In genomic region chr3:153113553-153113952, GRCh38 we compare ENCODE assay signal across 21 cellular contexts. TPM values are rescaled to one million over a fixed set of nuclear protein-coding genes. Genes with fewer than 3 reads are reported as not detected.
DNase-seq lines count a peak whose midpoint lies in the region; ATAC-seq, FAIRE-seq and TF ChIP-seq lines count a peak whose summit lies in the region.
"Had no signal": no experiment of that assay in that cellular context is flagged by ENCODE, and none has a peak within 500 bp of the region (broad histone marks: within the 10 kb centered on the region; RNA-seq: fewer than 3 reads in every experiment).

No MANE protein-coding gene starts in this region.

- no peak overlapping the region for H3K4me2 ChIP-seq in A549
- no peak overlapping the region for H3K4me2 ChIP-seq in IMR-90 (ENCODE audit: low read depth, low read length)
- no peak overlapping the region for H3K4me2 ChIP-seq in K562 (ENCODE audit: insufficient read depth, low read length)
- no peak overlapping the region for H3K4me2 ChIP-seq in PC-3 (ENCODE audit: low read length)
- H3K4me2 ChIP-seq: BLaER1 treated with 17β-estradiol and CSF1 and Interleukin-3, amounts not matched to agents 10 nM and 100 nM had no signal

- H3K79me1 ChIP-seq in IMR-90 (ENCODE audit: low read depth in 1 of 2, low read length in 2 of 2): no peaks in the 10 kb centered on the region

- H2BK5ac ChIP-seq in IMR-90 (ENCODE audit: low read depth, low read length, poor library complexity, severe bottlenecking): no peak overlapping the region

- no peak overlapping the region for H3K18ac ChIP-seq in IMR-90 (ENCODE audit: low read depth, low read length)

- H3K9me2 ChIP-seq in PC-3 (replicated peaks; ENCODE audit: low read length): no peaks in the 10 kb centered on the region

- no peak overlapping the region for H3K23ac ChIP-seq in IMR-90 (ENCODE audit: low read depth, low read length)

- no TSS peak for BruUV-seq in IMR-90 (replicated peaks; lab: Mats Ljungman, UMichigan)
- no TSS peak for BruUV-seq in K562 (replicated peaks; lab: Mats Ljungman, UMichigan)
- BruUV-seq in PC-3 (replicated peaks; lab: Mats Ljungman, UMichigan): no TSS peak

- no peak overlapping the region for H3K56ac ChIP-seq in IMR-90 (ENCODE audit: extremely low read depth, insufficient read depth, low read length)

- no peaks in the 10 kb centered on the region for H4K20me1 ChIP-seq in IMR-90 (ENCODE audit: insufficient read depth, low read length)
- H4K20me1 ChIP-seq in K562 (replicated peaks; ENCODE audit: control insufficient read depth, insufficient read depth, low read length): no peaks in the 10 kb centered on the region
- no peaks in the 10 kb centered on the region for H4K20me1 ChIP-seq in PC-3 (ENCODE audit: low read length)
- H4K20me1 ChIP-seq: BLaER1 treated with 17β-estradiol and CSF1 and Interleukin-3, amounts not matched to agents 10 nM and 100 nM had no signal

- no peak overlapping the region for H4K91ac ChIP-seq in IMR-90 (ENCODE audit: insufficient read depth, low read depth, low read length)

- H2BK120ac ChIP-seq in IMR-90 (ENCODE audit: low read depth, low read length): no peak overlapping the region

- no peak overlapping the region for H2AK9ac ChIP-seq in IMR-90 (replicated peaks; ENCODE audit: low read depth, low read length, poor library complexity)

- ATAC-seq in A549 (no peak), IMR-90 (ENCODE audit: low read depth) (no peak), K562 (no peak), GM18870 (IDR thresholded peaks at IDR 0.05; ENCODE audit: unreplicated experiment) (no peak), HG03342 (IDR thresholded peaks at IDR 0.05; ENCODE audit: unreplicated experiment) (no peak), PC-3 (no peak)

- no peaks in the 10 kb centered on the region for H3K4me1 ChIP-seq in A549
- H3K4me1 ChIP-seq in IMR-90 (ENCODE audit: control insufficient read depth, insufficient read depth, low read length): no peaks in the 10 kb centered on the region
- no peaks in the 10 kb centered on the region; a peak in 1 of 5 replicates for H3K4me1 ChIP-seq in K562 (replicated peaks in 1 of 2; ENCODE audit: control insufficient read depth in 2 of 2, insufficient read depth in 2 of 2, low read length in 2 of 2)
- H3K4me1 ChIP-seq in PC-3 (ENCODE audit: insufficient read depth, low read length): no peaks in the 10 kb centered on the region
- H3K4me1 ChIP-seq: BE2C; BLaER1 treated with 17β-estradiol and CSF1 and Interleukin-3, amounts not matched to agents 10 nM and 100 nM had no signal

- TF ChIP-seq POLR2A in A549 (IDR thresholded peaks at IDR 0.05; ENCODE audit: low read length) (no peak), IMR-90 (IDR thresholded peaks at IDR 0.05; ENCODE audit: low read depth, low read length) (no peak), K562 (conservative IDR thresholded peaks at IDR 0.05) (no peak)

- no peak overlapping the region for H3K4ac ChIP-seq in IMR-90 (ENCODE audit: low read depth, low read length)

- no peaks in the 10 kb centered on the region for H3F3A ChIP-seq in PC-3 (ENCODE audit: low read length, unreplicated experiment)

- H2AK5ac ChIP-seq in IMR-90 (ENCODE audit: low read depth, low read length): no peak overlapping the region

- TF ChIP-seq RAD21 in A549 (conservative IDR thresholded peaks at IDR 0.05 in 1 of 2, IDR thresholded peaks at IDR 0.05 in 1 of 2) (no peak), IMR-90 (IDR thresholded peaks at IDR 0.05; ENCODE audit: low read length) (no peak), K562 (CRISPR knock-in tag; conservative IDR thresholded peaks at IDR 0.05 in 1 of 2, IDR thresholded peaks at IDR 0.05 in 1 of 2) (no peak)

- no peak for FAIRE-seq in A549 (lab: Jason Lieb, UNC)
- no peak for FAIRE-seq in K562 (lab: Jason Lieb, UNC)
- FAIRE-seq: GM12891, GM18507, H54 had no signal

- TF ChIP-seq CTCF in A549 (IDR thresholded peaks at IDR 0.05): no peak
- no peak for TF ChIP-seq CTCF in IMR-90 (conservative IDR thresholded peaks at IDR 0.05; ENCODE audit: low read depth, low read length)
- TF ChIP-seq CTCF in K562 (IDR thresholded peaks at IDR 0.05 in 2 of 3, conservative IDR thresholded peaks at IDR 0.05 in 1 of 3; ENCODE audit: insufficient read depth in 2 of 3, low read depth in 1 of 3, low read length in 3 of 3): no peak
- TF ChIP-seq CTCF in PC-3 (conservative IDR thresholded peaks at IDR 0.05; ENCODE audit: low read depth, low read length): no peak

- in situ Hi-C loops in IMR-90 (cut with MboI; ENCODE audit: low sequenced_read_pairs): no loop called here
- in situ Hi-C loops in K562 (cut with MboI): no loop called here

- H3K36me3 ChIP-seq in IMR-90 (ENCODE audit: control insufficient read depth, insufficient read depth, low read length): no peaks in the 10 kb centered on the region
- no peaks in the 10 kb centered on the region for H3K36me3 ChIP-seq in K562 (ENCODE audit: control insufficient read depth, insufficient read depth, low read length)
- H3K36me3 ChIP-seq in PC-3 (ENCODE audit: low read depth, low read length): no peaks in the 10 kb centered on the region
- H3K36me3 ChIP-seq: BE2C; BLaER1 treated with 17β-estradiol and CSF1 and Interleukin-3, amounts not matched to agents 10 nM and 100 nM; HAP-1 had no signal

- H3K27me3 ChIP-seq in IMR-90 (ENCODE audit: control insufficient read depth, insufficient read depth, low read length): no peaks in the 10 kb centered on the region
- no peaks in the 10 kb centered on the region for H3K27me3 ChIP-seq in K562 (ENCODE audit: control insufficient read depth in 2 of 2, insufficient read depth in 2 of 2, low read length in 2 of 2)
- no peaks in the 10 kb centered on the region for H3K27me3 ChIP-seq in PC-3 (ENCODE audit: low read length)
- H3K27me3 ChIP-seq: BE2C; BLaER1 treated with 17β-estradiol and CSF1 and Interleukin-3, amounts not matched to agents 10 nM and 100 nM had no signal

- H4K5ac ChIP-seq in IMR-90 (ENCODE audit: low read depth, low read length): no peak overlapping the region

- H3K14ac ChIP-seq in IMR-90 (replicated peaks; ENCODE audit: low read depth, low read length): no peak overlapping the region

- TF ChIP-seq EP300 in A549 (IDR thresholded peaks at IDR 0.05): no peak
- TF ChIP-seq EP300 in K562 (IDR thresholded peaks at IDR 0.05; ENCODE audit: low read length): no peak

- no peak overlapping the region for H3K9ac ChIP-seq in IMR-90 (ENCODE audit: low read depth, low read length)
- H3K9ac ChIP-seq in K562 (ENCODE audit: insufficient read depth in 1 of 2, low read depth in 2 of 2, low read length in 2 of 2): no peak overlapping the region
- no peak overlapping the region for H3K9ac ChIP-seq in PC-3 (ENCODE audit: low read length)
- H3K9ac ChIP-seq: BLaER1 treated with 17β-estradiol and CSF1 and Interleukin-3, amounts not matched to agents 10 nM and 100 nM had no signal

- POLR2A ChIA-PET in A549 (lab: Yijun Ruan, JAX): no interaction called here
- POLR2A ChIA-PET in IMR-90 (lab: Charles Lee; ENCODE audit: unreplicated experiment): no interaction called here
- POLR2A ChIA-PET in K562 (lab: Yijun Ruan, JAX): no interaction called here
- POLR2A ChIA-PET in PC-3 (lab: Charles Lee; ENCODE audit: unreplicated experiment): no interaction called here

- no peak overlapping the region for H3K27ac ChIP-seq in A549
- H3K27ac ChIP-seq in IMR-90 (ENCODE audit: insufficient read depth, low read length): no peak overlapping the region
- H3K27ac ChIP-seq in K562 (ENCODE audit: extremely low read depth, low read depth, low read length): no peak overlapping the region
- no peak overlapping the region for H3K27ac ChIP-seq in PC-3 (ENCODE audit: low read length)
- H3K27ac ChIP-seq: BLaER1 treated with 17β-estradiol and CSF1 and Interleukin-3, amounts not matched to agents 10 nM and 100 nM had no signal

- H4K8ac ChIP-seq in IMR-90 (ENCODE audit: low read depth in 2 of 2, low read length in 2 of 2): no peak overlapping the region

- no peaks in the 10 kb centered on the region for H3K9me3 ChIP-seq in A549
- H3K9me3 ChIP-seq in IMR-90 (ENCODE audit: control insufficient read depth, insufficient read depth, low read length): no peaks in the 10 kb centered on the region
- H3K9me3 ChIP-seq in K562 (replicated peaks; ENCODE audit: control insufficient read depth, insufficient read depth, low read depth, low read length): no peaks in the 10 kb centered on the region
- no peaks in the 10 kb centered on the region for H3K9me3 ChIP-seq in PC-3 (ENCODE audit: low read length)
- H3K9me3 ChIP-seq: BE2C; BLaER1 treated with 17β-estradiol and CSF1 and Interleukin-3, amounts not matched to agents 10 nM and 100 nM; HAP-1 had no signal

- intact Hi-C loops in IMR-90 (cut with micrococcal nuclease): no loop called here
- intact Hi-C loops in K562 (cut with micrococcal nuclease): no loop called here
- intact Hi-C loops in PC-3 (cut with micrococcal nuclease): no loop called here

- no peaks in the 10 kb centered on the region for H3K79me2 ChIP-seq in K562 (ENCODE audit: control insufficient read depth, insufficient read depth, low read length)
- no peaks in the 10 kb centered on the region for H3K79me2 ChIP-seq in PC-3 (ENCODE audit: low read length)

- H3K4me3 ChIP-seq in A549 (no peak overlapping the region), IMR-90 (ENCODE audit: insufficient read depth, low read depth, low read length) (no peak overlapping the region), K562 (no peak overlapping the region), PC-3 (ENCODE audit: low read length) (no peak overlapping the region)
- H3K4me3 ChIP-seq: BLaER1 treated with 17β-estradiol and CSF1 and Interleukin-3, amounts not matched to agents 10 nM and 100 nM; HAP-1 had no signal

- no peak for DNase-seq in A549 (ENCODE audit: low read depth in 1 of 2, low spot score in 1 of 2)
- DNase-seq in IMR-90: no peak
- DNase-seq in K562 (ENCODE audit: extremely low read depth in 1 of 4, low spot score in 3 of 4): no peak
- DNase-seq in fibroblast of gingiva (ENCODE audit: low read depth): peak; percentile 13
- no peak for DNase-seq in PC-3
- DNase-seq: BE2C; Calu3; CD4-positive, alpha-beta memory T cell; COR-L47; DMS53; DMS79 treated with DMSO at 0.1 percent for 48 hours; GF-D8; GOT3; HFFc6 had no signal

- no peaks in the 10 kb centered on the region for H3K9me1 ChIP-seq in IMR-90 (ENCODE audit: insufficient read depth, low read length)
- no peaks in the 10 kb centered on the region for H3K9me1 ChIP-seq in K562 (ENCODE audit: control insufficient read depth, insufficient read depth, low read length)

- dilution Hi-C loops in IMR-90 (cut with HindIII; ENCODE audit: low sequenced_read_pairs, unreplicated experiment): no loop called here

- no peak overlapping the region for H2BK20ac ChIP-seq in IMR-90 (ENCODE audit: low read depth, low read length)

- no peak overlapping the region for H2AFZ ChIP-seq in IMR-90 (replicated peaks; ENCODE audit: low read length, poor library complexity)
- peak overlapping the region; percentile 76 for H2AFZ ChIP-seq in K562 (ENCODE audit: low read depth, low read length)
- no peak overlapping the region for H2AFZ ChIP-seq in PC-3 (ENCODE audit: low read length)

- WGBS in A549 (ENCODE audit: missing lambda C conversion rate): 90% methylated on average over 4 of the region's 4 CpGs
- WGBS in IMR-90 (ENCODE audit: extremely low coverage in 2 of 2, insufficient read length in 1 of 2), 2 experiments: no CpG with 5 or more reads among the region's 4 CpGs
- 60% methylated on average over 4 of the region's 4 CpGs for WGBS in K562 (ENCODE audit: insufficient coverage, low coverage, missing lambda C conversion rate)

- CTCF ChIA-PET in A549 (lab: Yijun Ruan, JAX) (no interaction called here), IMR-90 (lab: Yijun Ruan, JAX) (no interaction called here), K562 (lab: Yijun Ruan, JAX; ENCODE audit: low intra/inter-chr PET ratio) (no interaction called here), PC-3 (lab: Charles Lee) (no interaction called here)

- no peak overlapping the region for H2BK15ac ChIP-seq in IMR-90 (ENCODE audit: low read depth, low read length)

RNA-seq across cellular contexts. Expression of gene RAP2B, which starts 48.5 kb away (rescaled TPM):
- polyA plus RNA-seq in A549 (2011; rRNA removed): 5.7 and 6.7 TPM in 2 replicates
- polyA plus RNA-seq in A549 (2012; cell fraction: cytosol; rRNA removed): 4.6 TPM in 2 replicates
- polyA plus RNA-seq in A549 (2012; cell fraction: nucleus; rRNA removed): 2.7 and 3.1 TPM in 2 replicates
- polyA plus RNA-seq in A549 (2017; fragmentation: RNase III; extraction: RNeasy Plus Mini Kit Qiagen cat#74134 plus additional on column Dnase treatment): 5.4 to 5.9 TPM (median 5.6 TPM) in 3 replicates
- polyA minus RNA-seq in A549 (2011; rRNA and poly(A)+ RNA removed): 8.8 and 11.2 TPM in 2 replicates
- 12.4 and 18.1 TPM in 2 replicates for total RNA-seq in IMR-90 (2012; rRNA removed)
- polyA plus RNA-seq in IMR-90 (2012; rRNA removed): 6.1 and 6.6 TPM in 2 replicates
- 6.3 and 6.4 TPM in 2 replicates for polyA plus RNA-seq in IMR-90 (2012; cell fraction: cytosol; rRNA removed)
- 2.0 and 2.1 TPM in 2 replicates for polyA plus RNA-seq in IMR-90 (2012; cell fraction: nucleus; rRNA removed; ENCODE audit: low replicate concordance)
- 16.2 and 18.9 TPM in 2 replicates for total RNA-seq in K562 (2011; cell fraction: chromatin; rRNA removed; ENCODE audit: low replicate concordance)
- total RNA-seq in K562 (2011; cell fraction: nucleolus; rRNA removed): 17.4 and 18.3 TPM in 2 replicates
- 24.3 and 34.3 TPM in 2 replicates for total RNA-seq in K562 (2011; cell fraction: nucleoplasm; rRNA removed)
- 24.1 and 26.0 TPM in 2 replicates for total RNA-seq in K562 (2014; rRNA removed)
- 15.8 and 18.9 TPM in 2 replicates for total RNA-seq in K562 (2014; rRNA removed; fragmentation: Illumina TruSeq; extraction: Trizol)
- 17.2 and 17.6 TPM in 2 replicates for total RNA-seq in K562 (2015; rRNA removed; fragmentation: Illumina TruSeq; extraction: Trizol)
- total RNA-seq in K562 (2021): 27.9 and 30.0 TPM in 2 replicates
- polyA plus RNA-seq in K562 (2011; rRNA removed): 11.3 and 13.9 TPM in 2 replicates
- 14.5 and 18.0 TPM in 2 replicates for polyA plus RNA-seq in K562 (2011; cell fraction: cytosol; rRNA removed)
- polyA plus RNA-seq in K562 (2011; cell fraction: nucleus; rRNA removed): 9.8 and 12.2 TPM in 2 replicates
- 9.2 and 15.0 TPM in 2 replicates for polyA plus RNA-seq in K562 (2012)
- polyA plus RNA-seq in K562 (2014; fragmentation: Illumina TruSeq; extraction: Trizol): 9.4 and 9.8 TPM in 2 replicates
- polyA plus RNA-seq in K562 (2014; fragmentation: Nextera tagmentation; extraction: Ambion mirVana): 10 to 100 TPM; 14.1 to 31.2 TPM
- 12.3 and 12.9 TPM in 2 replicates for polyA plus RNA-seq in K562 (2014; rRNA removed)
- 25.3 and 30.5 TPM in 2 replicates for polyA minus RNA-seq in K562 (2011; rRNA and poly(A)+ RNA removed)
- 33.8 and 35.9 TPM in 2 replicates for polyA minus RNA-seq in K562 (2011; cell fraction: cytosol; rRNA and poly(A)+ RNA removed)
- polyA minus RNA-seq in K562 (2011; cell fraction: nucleus; rRNA and poly(A)+ RNA removed): 19.1 and 28.9 TPM in 2 replicates
- 37.8 and 41.4 TPM in 2 replicates for total RNA-seq in PC-3 (2014; rRNA removed)

Comparison
In these comparisons a context has a peak if more than half of its experiments do, and no peak if none do; other contexts are left out.
1. Of the 35 proteins assayed by ChIP-seq in both K562 and A549: peak only in K562: none; only in A549: MAFK; in both: none; in neither: 34.